8 cellular contexts compared by ENCODE assay signal in the genomic region with DNA sequence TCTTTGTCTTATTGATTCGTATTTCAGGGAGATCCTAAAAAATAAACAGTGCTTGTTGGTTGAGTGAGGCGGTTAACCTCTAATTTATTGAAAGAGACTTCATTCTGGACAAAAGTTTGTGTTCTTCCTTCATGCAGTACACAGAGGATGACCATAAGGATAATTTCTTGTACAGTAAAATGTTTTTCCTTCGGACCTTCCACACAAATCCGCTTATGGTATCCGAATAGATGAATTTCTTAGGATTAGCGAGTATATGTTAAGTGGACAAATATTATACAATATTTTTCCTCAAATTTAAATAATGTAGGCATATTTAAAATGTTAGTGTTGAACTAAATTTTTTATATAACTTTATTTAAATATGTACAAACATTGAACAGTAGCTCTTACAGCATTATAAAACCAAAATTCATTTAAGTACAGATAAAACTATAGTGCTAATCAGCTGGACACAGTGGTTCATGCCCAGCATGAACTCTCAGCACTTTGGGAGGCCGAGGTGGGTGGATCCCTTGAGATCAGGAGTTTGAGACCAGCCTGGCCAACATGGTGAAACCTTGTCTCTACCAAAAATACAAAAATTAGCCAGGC.
DNase-seq lines count a peak whose midpoint lies in the region; ATAC-seq and TF ChIP-seq lines count a peak whose summit lies in the region.

No MANE protein-coding gene starts in this region.

- H3K9ac ChIP-seq in DND-41 (ENCODE audit: low read depth, low read length): peak overlapping the region; percentile 54

- H3K4me1 ChIP-seq in DND-41 (ENCODE audit: insufficient read depth, low read length) (peaks cover 55% of the 10 kb centered on the region), Peyer's patch (peaks cover 0 to 21% (median 9%) of the 10 kb centered on the region in 4 donors), esophagus squamous epithelium (peaks cover 7 to 25% (median 19%) of the 10 kb centered on the region in 3 donors)

- H3K79me2 ChIP-seq in DND-41 (ENCODE audit: insufficient read depth, low read length): no peaks in the 10 kb centered on the region

- DNase-seq in DND-41: no peak
- no peak for DNase-seq in Peyer's patch
- no peak for DNase-seq in esophagus squamous epithelium (lab: John Stamatoyannopoulos, UW)
- DNase-seq in retinal pigment epithelial cell (ENCODE audit: low read depth): no peak
- DNase-seq in middle frontal gyrus (ENCODE audit: extremely low spot score, low spot score): no peak
- DNase-seq in NCI-H1930 (lab: John Stamatoyannopoulos, UW): no peak

- H4K20me1 ChIP-seq in DND-41 (ENCODE audit: insufficient read depth, low read length): no peaks in the 10 kb centered on the region

- H3K9me3 ChIP-seq in DND-41 (ENCODE audit: insufficient read depth, low read length, severe bottlenecking) (no peaks in the 10 kb centered on the region), Peyer's patch (peaks cover 0 to 5% (median 0%) of the 10 kb centered on the region in 4 donors), esophagus squamous epithelium (no peaks in the 10 kb centered on the region)

- WGBS in esophagus squamous epithelium, 2 donors: 48 to 55% methylated on average over 7 of the region's 7 CpGs

- H3K27ac ChIP-seq in DND-41 (ENCODE audit: low read length) (peak overlapping the region; percentile 96), Peyer's patch (peak overlapping the region in 3 of 4 donors; percentile 42 to 64 (median 64)), esophagus squamous epithelium (peak overlapping the region; percentile 62 to 85 (median 72))

- peak overlapping the region; percentile 32 for H2AFZ ChIP-seq in DND-41 (ENCODE audit: low read depth, low read length)

- peak overlapping the region; percentile 71 for H3K4me2 ChIP-seq in DND-41 (ENCODE audit: insufficient read depth, low read length)

- H3K27me3 ChIP-seq in DND-41 (ENCODE audit: insufficient read depth, low read length, poor library complexity) (no peaks in the 10 kb centered on the region), Peyer's patch (no peaks in the 10 kb centered on the region), esophagus squamous epithelium (no peaks in the 10 kb centered on the region)

- H3K36me3 ChIP-seq in DND-41 (ENCODE audit: insufficient read depth, low read length) (peaks cover 8% of the 10 kb centered on the region; the same call in 1 of the 2 replicates), Peyer's patch (peaks cover 0 to 3% (median 0%) of the 10 kb centered on the region in 3 donors), esophagus squamous epithelium (peaks cover 0 to 25% (median 0%) of the 10 kb centered on the region in 3 donors)

- ATAC-seq in DND-41 (ENCODE audit: insufficient read depth, low read depth): no peak
- ATAC-seq in HG02571 (IDR thresholded peaks at IDR 0.05; ENCODE audit: unreplicated experiment): no peak
- ATAC-seq in activated CD4-positive, CD25-positive, alpha-beta regulatory T cell treated with anti-CD3 and anti-CD28 coated beads, Interleukin-2, amount 50 U/mL, for 24 hours: no peak

- H3K4me3 ChIP-seq in DND-41 (ENCODE audit: low read depth in 1 of 2, low read length in 2 of 2) (peak overlapping the region in 1 of 2 experiments; percentile 54; a peak in 3 of 4 replicates), Peyer's patch (peak overlapping the region in 2 of 4 donors; percentile 13 to 23), esophagus squamous epithelium (peak overlapping the region; percentile 13 to 50 (median 27)), retinal pigment epithelial cell (ENCODE audit: low read length) (peak overlapping the region; percentile 35)

- intact Hi-C loops in esophagus squamous epithelium (cut with DNase I): loop anchor here (5.0 kb wide), 1 partner anchor 886 kb away; a partner anchor contains a TSS

- no peak for TF ChIP-seq CTCF in DND-41 (IDR thresholded peaks at IDR 0.05; ENCODE audit: borderline replicate concordance, extremely low read depth, low read length, poor library complexity, severe bottlenecking)
- no peak for TF ChIP-seq CTCF in Peyer's patch (IDR thresholded peaks at IDR 0.05)
- TF ChIP-seq CTCF in esophagus squamous epithelium (IDR thresholded peaks at IDR 0.05): no peak
- no peak for TF ChIP-seq CTCF in retinal pigment epithelial cell (conservative IDR thresholded peaks at IDR 0.05; ENCODE audit: low read depth, low read length)

- TF ChIP-seq POLR2A in Peyer's patch (IDR thresholded peaks at IDR 0.05): no peak
- no peak for TF ChIP-seq POLR2A in esophagus squamous epithelium (IDR thresholded peaks at IDR 0.05)
